Comparison of ENCODE assay signal across 18 cellular contexts in the genomic region with DNA sequence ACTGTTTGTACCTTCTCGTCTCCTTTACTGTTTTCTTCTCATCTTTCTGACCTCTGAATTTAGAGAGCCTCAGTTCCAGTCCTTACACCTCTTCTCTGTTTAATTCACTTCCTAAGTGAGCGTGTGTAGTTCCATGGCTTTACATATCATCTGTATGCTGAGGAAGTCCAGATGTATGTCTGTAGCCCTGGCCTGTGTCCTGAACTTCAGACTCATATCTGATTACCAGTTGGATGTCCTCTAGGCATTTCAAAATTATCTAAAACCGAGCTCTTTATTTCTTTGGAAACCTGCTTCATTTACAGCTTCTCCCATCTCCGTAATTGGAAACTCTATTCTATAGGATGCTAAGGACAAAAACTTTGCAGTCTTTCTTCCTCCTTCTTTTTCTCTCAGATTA.
"Had no signal": no experiment of that assay in that cellular context is flagged by ENCODE, and none has a peak within 500 bp of the region (broad histone marks: within the 10 kb centered on the region; RNA-seq: fewer than 3 reads in every experiment).

No MANE protein-coding gene starts in this region.

- H3K27me3 ChIP-seq: dorsolateral prefrontal cortex, esophagus muscularis mucosa, foreskin keratinocyte, heart right ventricle, left lung had no signal

- H3K4me1 Mint-ChIP-seq: mesothelial cell of epicardium had no signal

- ATAC-seq: foreskin keratinocyte, heart right ventricle, left cardiac atrium, left lung, left ventricle myocardium superior, lower lobe of right lung, mucosa of descending colon had no signal

- H3K9me3 ChIP-seq: esophagus muscularis mucosa, heart right ventricle, left lung, lower lobe of right lung, mucosa of descending colon had no signal

- H3K9me3 Mint-ChIP-seq: mesothelial cell of epicardium had no signal

- H3K27ac ChIP-seq: coronary artery, dorsolateral prefrontal cortex, esophagus muscularis mucosa, foreskin keratinocyte, heart right ventricle, left lung, lower lobe of right lung had no signal

- H3K4me3 ChIP-seq: coronary artery, dorsolateral prefrontal cortex, esophagus muscularis mucosa, heart right ventricle, left lung, lower lobe of right lung, mucosa of descending colon had no signal

- H3K27ac Mint-ChIP-seq: mesothelial cell of epicardium had no signal

- H3K4me3 Mint-ChIP-seq: mesothelial cell of epicardium had no signal

- H3K4me1 ChIP-seq: esophagus muscularis mucosa, foreskin keratinocyte, heart right ventricle, left lung, lower lobe of right lung had no signal

- DNase-seq: dermis blood vessel endothelial cell; dorsolateral prefrontal cortex; effector CD4-positive, alpha-beta T cell; effector memory CD4-positive, alpha-beta T cell; foreskin keratinocyte; glutamatergic neuron; head of caudate nucleus; heart right ventricle; hippocampal formation; left cardiac atrium; left lung; left ventricle myocardium superior; lower lobe of right lung; mesenchymal stem cell; mucosa of descending colon had no signal
